ENCODE assay signal across 2 cellular contexts in the genomic region with DNA sequence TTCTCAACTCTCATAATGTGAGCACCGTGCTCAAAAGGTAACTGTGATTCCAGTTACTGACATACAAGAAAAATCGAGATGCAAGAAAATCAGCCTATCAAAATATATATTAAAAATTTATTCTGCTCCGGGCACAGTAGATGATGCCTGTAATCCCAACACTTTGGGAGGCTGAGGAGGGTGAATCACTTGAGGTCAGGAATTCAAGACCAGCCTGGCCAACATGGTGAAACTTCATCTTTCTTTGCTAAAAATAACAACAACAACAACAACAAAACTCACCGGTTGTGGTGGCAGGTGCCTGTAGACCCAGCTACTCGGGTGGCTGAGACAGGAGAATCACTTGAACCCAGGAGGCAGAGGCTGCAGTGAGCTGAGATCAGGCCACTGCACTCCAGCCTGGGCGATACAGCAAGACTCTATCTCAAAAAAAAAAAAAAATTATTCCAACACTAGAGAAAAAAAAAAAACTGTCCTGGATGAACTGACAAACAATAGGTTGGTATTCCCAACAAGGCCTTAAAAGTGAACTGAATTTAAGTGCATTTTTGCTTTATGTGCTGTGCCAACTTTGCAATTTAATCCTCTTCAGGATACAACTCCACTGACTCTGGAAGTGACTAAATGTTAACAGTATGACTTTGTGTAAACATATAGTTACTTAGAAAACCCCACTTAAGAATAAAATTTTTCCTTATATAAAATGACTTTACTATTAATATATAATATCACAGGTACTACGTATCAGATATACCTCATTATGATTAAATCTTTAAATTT.
TF ChIP-seq lines count a peak whose summit lies in the region.

No MANE protein-coding gene starts in this region.

TF ChIP-seq in A549, 52 proteins besides CTCF, POLR2A, EP300 and RAD21 (continued from another document):
- TF ChIP-seq RCOR1 (IDR thresholded peaks at IDR 0.05; ENCODE audit: low read depth, low read length): no peak
- TF ChIP-seq MYC (IDR thresholded peaks at IDR 0.05; ENCODE audit: borderline replicate concordance, low read length): no peak
- no peak for TF ChIP-seq TP53 (CRISPR knock-in tag; IDR thresholded peaks at IDR 0.05)
- no peak for TF ChIP-seq NFE2L2 (conservative IDR thresholded peaks at IDR 0.05; ENCODE audit: low read length)
- TF ChIP-seq CEBPB (IDR thresholded peaks at IDR 0.05): no peak

TF ChIP-seq in HEK293, 187 proteins besides CTCF, POLR2A, EP300 and RAD21 (continued from another document):
- TF ChIP-seq, protein P1, sequence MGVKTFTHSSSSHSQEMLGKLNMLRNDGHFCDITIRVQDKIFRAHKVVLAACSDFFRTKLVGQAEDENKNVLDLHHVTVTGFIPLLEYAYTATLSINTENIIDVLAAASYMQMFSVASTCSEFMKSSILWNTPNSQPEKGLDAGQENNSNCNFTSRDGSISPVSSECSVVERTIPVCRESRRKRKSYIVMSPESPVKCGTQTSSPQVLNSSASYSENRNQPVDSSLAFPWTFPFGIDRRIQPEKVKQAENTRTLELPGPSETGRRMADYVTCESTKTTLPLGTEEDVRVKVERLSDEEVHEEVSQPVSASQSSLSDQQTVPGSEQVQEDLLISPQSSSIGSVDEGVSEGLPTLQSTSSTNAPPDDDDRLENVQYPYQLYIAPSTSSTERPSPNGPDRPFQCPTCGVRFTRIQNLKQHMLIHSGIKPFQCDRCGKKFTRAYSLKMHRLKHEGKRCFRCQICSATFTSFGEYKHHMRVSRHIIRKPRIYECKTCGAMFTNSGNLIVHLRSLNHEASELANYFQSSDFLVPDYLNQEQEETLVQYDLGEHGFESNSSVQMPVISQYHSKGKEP (tag by site-specific recombination; IDR thresholded peaks at IDR 0.05): 0 out of 2 replicates have a peak, but pooled peaks have one; percentile 48
- TF ChIP-seq ZNF24 (tag by site-specific recombination; IDR thresholded peaks at IDR 0.05) (no peak), ZNF404 (tag by site-specific recombination; IDR thresholded peaks at IDR 0.05) (no peak), ZFP37 (tag by site-specific recombination; IDR thresholded peaks at IDR 0.05) (no peak), ZNF121 (tag by site-specific recombination; IDR thresholded peaks at IDR 0.05) (peak; percentile 51), ZNF114 (tag by site-specific recombination; IDR thresholded peaks at IDR 0.05) (no peak), ZNF501 (tag by site-specific recombination; IDR thresholded peaks at IDR 0.05) (0 out of 2 replicates have a peak, but pooled peaks have one; percentile 24), SCRT1 (tag by site-specific recombination; IDR thresholded peaks at IDR 0.05; ENCODE audit: borderline replicate concordance) (no peak), ZNF433 (tag by site-specific recombination; IDR thresholded peaks at IDR 0.05; ENCODE audit: low read depth) (no peak), ZNF132 (tag by site-specific recombination; IDR thresholded peaks at IDR 0.05; ENCODE audit: borderline replicate concordance) (no peak), ZNF843 (tag by site-specific recombination; IDR thresholded peaks at IDR 0.05) (no peak), ZSCAN23 (tag by site-specific recombination; IDR thresholded peaks at IDR 0.05) (no peak)
- TF ChIP-seq, protein P2, sequence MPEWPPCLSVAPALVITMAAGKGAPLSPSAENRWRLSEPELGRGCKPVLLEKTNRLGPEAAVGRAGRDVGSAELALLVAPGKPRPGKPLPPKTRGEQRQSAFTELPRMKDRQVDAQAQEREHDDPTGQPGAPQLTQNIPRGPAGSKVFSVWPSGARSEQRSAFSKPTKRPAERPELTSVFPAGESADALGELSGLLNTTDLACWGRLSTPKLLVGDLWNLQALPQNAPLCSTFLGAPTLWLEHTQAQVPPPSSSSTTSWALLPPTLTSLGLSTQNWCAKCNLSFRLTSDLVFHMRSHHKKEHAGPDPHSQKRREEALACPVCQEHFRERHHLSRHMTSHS (tag by site-specific recombination; IDR thresholded peaks at IDR 0.05): no peak
- TF ChIP-seq, protein P3, sequence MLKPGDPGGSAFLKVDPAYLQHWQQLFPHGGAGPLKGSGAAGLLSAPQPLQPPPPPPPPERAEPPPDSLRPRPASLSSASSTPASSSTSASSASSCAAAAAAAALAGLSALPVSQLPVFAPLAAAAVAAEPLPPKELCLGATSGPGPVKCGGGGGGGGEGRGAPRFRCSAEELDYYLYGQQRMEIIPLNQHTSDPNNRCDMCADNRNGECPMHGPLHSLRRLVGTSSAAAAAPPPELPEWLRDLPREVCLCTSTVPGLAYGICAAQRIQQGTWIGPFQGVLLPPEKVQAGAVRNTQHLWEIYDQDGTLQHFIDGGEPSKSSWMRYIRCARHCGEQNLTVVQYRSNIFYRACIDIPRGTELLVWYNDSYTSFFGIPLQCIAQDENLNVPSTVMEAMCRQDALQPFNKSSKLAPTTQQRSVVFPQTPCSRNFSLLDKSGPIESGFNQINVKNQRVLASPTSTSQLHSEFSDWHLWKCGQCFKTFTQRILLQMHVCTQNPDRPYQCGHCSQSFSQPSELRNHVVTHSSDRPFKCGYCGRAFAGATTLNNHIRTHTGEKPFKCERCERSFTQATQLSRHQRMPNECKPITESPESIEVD (tag by site-specific recombination; IDR thresholded peaks at IDR 0.05): peak; percentile 77
- TF ChIP-seq, protein P4, sequence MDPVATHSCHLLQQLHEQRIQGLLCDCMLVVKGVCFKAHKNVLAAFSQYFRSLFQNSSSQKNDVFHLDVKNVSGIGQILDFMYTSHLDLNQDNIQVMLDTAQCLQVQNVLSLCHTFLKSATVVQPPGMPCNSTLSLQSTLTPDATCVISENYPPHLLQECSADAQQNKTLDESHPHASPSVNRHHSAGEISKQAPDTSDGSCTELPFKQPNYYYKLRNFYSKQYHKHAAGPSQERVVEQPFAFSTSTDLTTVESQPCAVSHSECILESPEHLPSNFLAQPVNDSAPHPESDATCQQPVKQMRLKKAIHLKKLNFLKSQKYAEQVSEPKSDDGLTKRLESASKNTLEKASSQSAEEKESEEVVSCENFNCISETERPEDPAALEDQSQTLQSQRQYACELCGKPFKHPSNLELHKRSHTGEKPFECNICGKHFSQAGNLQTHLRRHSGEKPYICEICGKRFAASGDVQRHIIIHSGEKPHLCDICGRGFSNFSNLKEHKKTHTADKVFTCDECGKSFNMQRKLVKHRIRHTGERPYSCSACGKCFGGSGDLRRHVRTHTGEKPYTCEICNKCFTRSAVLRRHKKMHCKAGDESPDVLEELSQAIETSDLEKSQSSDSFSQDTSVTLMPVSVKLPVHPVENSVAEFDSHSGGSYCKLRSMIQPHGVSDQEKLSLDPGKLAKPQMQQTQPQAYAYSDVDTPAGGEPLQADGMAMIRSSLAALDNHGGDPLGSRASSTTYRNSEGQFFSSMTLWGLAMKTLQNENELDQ (tag by site-specific recombination; IDR thresholded peaks at IDR 0.05; ENCODE audit: low read depth): no peak
